29 cellular contexts compared by ENCODE assay signal in genomic region chr20:34295284-34295683, GRCh38. TPM values are rescaled to one million over a fixed set of nuclear protein-coding genes. Genes with fewer than 3 reads are reported as not detected.
"Had no signal": no experiment of that assay in that cellular context is flagged by ENCODE, and none has a peak within 500 bp of the region (broad histone marks: within the 10 kb centered on the region; RNA-seq: fewer than 3 reads in every experiment).

No MANE protein-coding gene starts in this region.

- DNase-seq: activated CD4-positive, alpha-beta memory T cell treated with anti-CD3 and anti-CD28 coated beads for 36 hours; activated CD4-positive, alpha-beta T cell treated with anti-CD3 and anti-CD28 coated beads for 36 hours; activated CD4-positive, alpha-beta T cell treated with anti-CD3 and anti-CD28 coated beads, Interleukin-2, amount 10 ng/mL, durations not matched to agents 24 days and 14 days; activated CD4-positive, CD25-positive, alpha-beta regulatory T cell; activated CD4-positive, CD25-positive, alpha-beta regulatory T cell treated with anti-CD3 and anti-CD28 coated beads, Interleukin-2, amount 50 U/mL, for 72 hours; activated CD8-positive, alpha-beta memory T cell treated with anti-CD3 and anti-CD28 coated beads, Interleukin-2, amount 50 U/mL, for 48 hours; activated CD8-positive, alpha-beta T cell treated with anti-CD3 and anti-CD28 coated beads, Interleukin-2, amount 10 ng/mL, durations not matched to agents 7 days and 5 days; activated gamma-delta T cell; activated naive CD4-positive, alpha-beta T cell; activated naive CD4-positive, alpha-beta T cell treated with anti-CD3 and anti-CD28 coated beads, Interleukin-2, amount 10 ng/mL, durations not matched to agents 7 days and 5 days; activated naive CD8-positive, alpha-beta T cell treated with anti-CD3 and anti-CD28 coated beads, Interleukin-2, amount 10 ng/mL, durations not matched to agents 7 days and 5 days; activated T-cell treated with anti-CD3 and anti-CD28 coated beads for 4 hours; activated T-cell treated with anti-CD3 and anti-CD28 coated beads, Interleukin-2, amount 50 U/mL, for 24 hours; activated T-cell treated with anti-CD3 and anti-CD28 coated beads, Interleukin-2, amount 50 U/mL, for 72 hours; dorsolateral prefrontal cortex; effector memory CD4-positive, alpha-beta T cell; endodermal cell; erythroblast; foreskin keratinocyte; gastrocnemius medialis; glutamatergic neuron; heart left ventricle; T-helper 2 cell had no signal

- H3K4me3 ChIP-seq: ascending aorta, coronary artery, dorsolateral prefrontal cortex, esophagus muscularis mucosa, gastrocnemius medialis, heart left ventricle had no signal

- FAIRE-seq: bronchial epithelial cell had no signal

- H3K4me1 ChIP-seq: ascending aorta, foreskin keratinocyte had no signal

- H3K27ac ChIP-seq: ascending aorta, coronary artery, dorsolateral prefrontal cortex, esophagus muscularis mucosa, foreskin keratinocyte, gastrocnemius medialis, heart left ventricle had no signal

- H3K27me3 ChIP-seq: ascending aorta, dorsolateral prefrontal cortex, esophagus muscularis mucosa, foreskin keratinocyte, gastrocnemius medialis, heart left ventricle had no signal

- ATAC-seq: activated CD4-positive, alpha-beta T cell treated with anti-CD3 and anti-CD28 coated beads for 36 hours; activated CD8-positive, alpha-beta T cell treated with anti-CD3 and anti-CD28 coated beads, Interleukin-2, amount 10 ng/mL, durations not matched to agents 7 days and 5 days; activated naive CD4-positive, alpha-beta T cell treated with anti-CD3 and anti-CD28 coated beads, Interleukin-2, amount 50 U/mL, for 72 hours; activated T-cell treated with anti-CD3 and anti-CD28 coated beads, Interleukin-2, amount 50 U/mL, for 72 hours; foreskin keratinocyte; gastrocnemius medialis; heart left ventricle had no signal

- H3K9me3 ChIP-seq: ascending aorta, esophagus muscularis mucosa, gastrocnemius medialis, heart left ventricle had no signal

RNA-seq across cellular contexts. Expression of gene ASIP, which starts 54.1 kb away (rescaled TPM):
- total RNA-seq: activated CD4-positive, alpha-beta memory T cell treated with anti-CD3 and anti-CD28 coated beads for 36 hours; activated CD4-positive, alpha-beta T cell treated with anti-CD3 and anti-CD28 coated beads for 36 hours; activated CD4-positive, alpha-beta T cell treated with anti-CD3 and anti-CD28 coated beads, Interleukin-2, amount 10 ng/mL, durations not matched to agents 24 days and 14 days; activated CD8-positive, alpha-beta T cell treated with anti-CD3 and anti-CD28 coated beads, Interleukin-2, amount 10 ng/mL, durations not matched to agents 7 days and 5 days; activated naive CD4-positive, alpha-beta T cell treated with anti-CD3 and anti-CD28 coated beads, Interleukin-2, amount 50 U/mL, for 72 hours; activated naive CD8-positive, alpha-beta T cell treated with anti-CD3 and anti-CD28 coated beads, Interleukin-2, amount 10 ng/mL, durations not matched to agents 7 days and 5 days; activated T-cell treated with anti-CD3 and anti-CD28 coated beads, Interleukin-2, amount 50 U/mL, for 72 hours; ascending aorta; bronchial epithelial cell; cerebellum; endodermal cell; esophagus muscularis mucosa; foreskin keratinocyte; gastrocnemius medialis had no signal
- polyA plus RNA-seq: foreskin keratinocyte had no signal
